35 cellular contexts compared by ENCODE assay signal in genomic region chr18:55739488-55739887, GRCh38.
"Had no signal": no experiment of that assay in that cellular context is flagged by ENCODE, and none has a peak within 500 bp of the region (broad histone marks: within the 10 kb centered on the region; RNA-seq: fewer than 3 reads in every experiment).

No MANE protein-coding gene starts in this region.

- DNase-seq: Karpas-422, Kasumi-1, MG63, MM.1S, MV-4-11, NCI-H1048, NCI-H1092, NCI-H1092 treated with DMSO at 0.1 percent for 48 hours, NCI-H1105, NCI-H1105 treated with DMSO at 0.1 percent for 48 hours, NCI-H1417, NCI-H1417 treated with DMSO at 0.1 percent for 48 hours, NCI-H1436, NCI-H1436 treated with DMSO at 0.1 percent for 48 hours, NCI-H146, NCI-H1694, NCI-H1694 treated with DMSO at 0.1 percent for 48 hours, NCI-H187, NCI-H187 treated with DMSO at 0.1 percent for 48 hours, NCI-H1930, NCI-H2029, NCI-H2029 treated with DMSO at 0.1 percent for 48 hours, NCI-H2081, NCI-H2081 treated with DMSO at 0.1 percent for 48 hours, NCI-H2107, NCI-H2171, NCI-H2171 treated with DMSO at 0.1 percent for 48 hours, NCI-H2227 treated with DMSO at 0.1 percent for 48 hours, NCI-H226, NCI-H345, NCI-H446, NCI-H446 treated with DMSO at 0.1 percent for 48 hours, NCI-H510A, NCI-H510A treated with DMSO at 0.1 percent for 48 hours, NCI-H524 had no signal

- H3K36me3 ChIP-seq: MG63 had no signal

- H3K9me3 ChIP-seq: MG63 had no signal

- H3K27me3 ChIP-seq: MG63 had no signal

- H3K4me3 ChIP-seq: MG63 had no signal
